ENCODE assay signal across 1 cellular context in the genomic region with DNA sequence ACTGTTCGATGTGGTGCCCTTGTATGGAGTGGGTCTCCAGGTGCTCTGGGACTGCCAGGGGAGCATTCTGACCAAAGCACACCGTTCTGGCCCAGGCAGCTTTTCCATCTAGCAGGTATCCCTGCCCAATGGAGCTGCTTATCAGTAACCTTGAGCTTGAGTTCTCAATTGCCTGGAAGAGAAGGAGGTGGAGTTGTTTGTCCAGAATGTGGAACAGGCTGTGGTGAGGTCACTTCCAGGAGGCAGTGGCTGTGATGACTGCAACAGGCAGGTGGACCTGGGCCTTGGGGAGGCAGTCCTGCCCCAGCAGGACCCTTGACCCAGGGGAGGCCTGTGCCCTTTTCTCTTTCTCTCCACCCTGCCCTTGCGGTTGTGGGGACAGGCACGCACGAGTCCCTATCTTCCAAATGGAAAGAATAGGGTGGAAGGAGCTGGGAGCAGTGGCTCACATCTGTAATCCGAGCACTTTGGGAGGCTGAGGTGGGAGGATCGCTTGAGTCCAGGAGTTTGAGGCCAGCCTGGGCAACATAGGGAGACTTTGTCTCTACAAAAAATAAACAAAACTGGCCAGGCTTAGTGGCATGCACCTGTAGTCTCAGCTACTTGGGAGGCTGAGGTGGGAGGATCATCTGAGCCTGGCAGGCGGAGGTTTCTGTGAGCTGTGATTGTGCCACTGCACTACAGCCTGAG.
TF ChIP-seq lines count a peak whose summit lies in the region.

No MANE protein-coding gene starts in this region.

TF ChIP-seq in HepG2, 621 proteins besides CTCF, POLR2A, EP300 and RAD21 (continued from another document and continues in another):
- TF ChIP-seq, protein P1, sequence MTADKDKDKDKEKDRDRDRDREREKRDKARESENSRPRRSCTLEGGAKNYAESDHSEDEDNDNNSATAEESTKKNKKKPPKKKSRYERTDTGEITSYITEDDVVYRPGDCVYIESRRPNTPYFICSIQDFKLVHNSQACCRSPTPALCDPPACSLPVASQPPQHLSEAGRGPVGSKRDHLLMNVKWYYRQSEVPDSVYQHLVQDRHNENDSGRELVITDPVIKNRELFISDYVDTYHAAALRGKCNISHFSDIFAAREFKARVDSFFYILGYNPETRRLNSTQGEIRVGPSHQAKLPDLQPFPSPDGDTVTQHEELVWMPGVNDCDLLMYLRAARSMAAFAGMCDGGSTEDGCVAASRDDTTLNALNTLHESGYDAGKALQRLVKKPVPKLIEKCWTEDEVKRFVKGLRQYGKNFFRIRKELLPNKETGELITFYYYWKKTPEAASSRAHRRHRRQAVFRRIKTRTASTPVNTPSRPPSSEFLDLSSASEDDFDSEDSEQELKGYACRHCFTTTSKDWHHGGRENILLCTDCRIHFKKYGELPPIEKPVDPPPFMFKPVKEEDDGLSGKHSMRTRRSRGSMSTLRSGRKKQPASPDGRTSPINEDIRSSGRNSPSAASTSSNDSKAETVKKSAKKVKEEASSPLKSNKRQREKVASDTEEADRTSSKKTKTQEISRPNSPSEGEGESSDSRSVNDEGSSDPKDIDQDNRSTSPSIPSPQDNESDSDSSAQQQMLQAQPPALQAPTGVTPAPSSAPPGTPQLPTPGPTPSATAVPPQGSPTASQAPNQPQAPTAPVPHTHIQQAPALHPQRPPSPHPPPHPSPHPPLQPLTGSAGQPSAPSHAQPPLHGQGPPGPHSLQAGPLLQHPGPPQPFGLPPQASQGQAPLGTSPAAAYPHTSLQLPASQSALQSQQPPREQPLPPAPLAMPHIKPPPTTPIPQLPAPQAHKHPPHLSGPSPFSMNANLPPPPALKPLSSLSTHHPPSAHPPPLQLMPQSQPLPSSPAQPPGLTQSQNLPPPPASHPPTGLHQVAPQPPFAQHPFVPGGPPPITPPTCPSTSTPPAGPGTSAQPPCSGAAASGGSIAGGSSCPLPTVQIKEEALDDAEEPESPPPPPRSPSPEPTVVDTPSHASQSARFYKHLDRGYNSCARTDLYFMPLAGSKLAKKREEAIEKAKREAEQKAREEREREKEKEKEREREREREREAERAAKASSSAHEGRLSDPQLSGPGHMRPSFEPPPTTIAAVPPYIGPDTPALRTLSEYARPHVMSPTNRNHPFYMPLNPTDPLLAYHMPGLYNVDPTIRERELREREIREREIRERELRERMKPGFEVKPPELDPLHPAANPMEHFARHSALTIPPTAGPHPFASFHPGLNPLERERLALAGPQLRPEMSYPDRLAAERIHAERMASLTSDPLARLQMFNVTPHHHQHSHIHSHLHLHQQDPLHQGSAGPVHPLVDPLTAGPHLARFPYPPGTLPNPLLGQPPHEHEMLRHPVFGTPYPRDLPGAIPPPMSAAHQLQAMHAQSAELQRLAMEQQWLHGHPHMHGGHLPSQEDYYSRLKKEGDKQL (CRISPR knock-in tag; IDR thresholded peaks at IDR 0.05; ENCODE audit: low read depth) = no peak
- TF ChIP-seq ZBTB7B (CRISPR knock-in tag; IDR thresholded peaks at IDR 0.05) (peak; percentile 47; the same call in 1 of the 2 replicates), HCFC1 (IDR thresholded peaks at IDR 0.05; ENCODE audit: low read depth, low read length) (no peak), ELF1 (CRISPR knock-in tag; IDR thresholded peaks at IDR 0.05) (no peak), MEF2D (CRISPR knock-in tag; IDR thresholded peaks at IDR 0.05) (no peak), STAT5B (CRISPR knock-in tag; IDR thresholded peaks at IDR 0.05) (no peak), FOXA3 (CRISPR knock-in tag; IDR thresholded peaks at IDR 0.05) (0 out of 2 replicates have a peak, but pooled peaks have one; percentile 10), SP5 (CRISPR knock-in tag; IDR thresholded peaks at IDR 0.05; ENCODE audit: borderline replicate concordance, low read depth) (0 out of 2 replicates have a peak, but pooled peaks have one; percentile 34), GABPA (IDR thresholded peaks at IDR 0.05; ENCODE audit: low read depth, low read length) (no peak), GABPA (CRISPR knock-in tag; IDR thresholded peaks at IDR 0.05; ENCODE audit: low read depth) (peak; percentile 58), TEAD3 (CRISPR knock-in tag; optimal IDR thresholded peaks at IDR 0.05; ENCODE audit: borderline replicate concordance) (peak; percentile 39), NR2F6 (IDR thresholded peaks at IDR 0.05) (0 out of 2 replicates have a peak, but pooled peaks have one; percentile 21), NR2F6 (CRISPR knock-in tag; IDR thresholded peaks at IDR 0.05) (peak; percentile 64), SALL1 (CRISPR knock-in tag; IDR thresholded peaks at IDR 0.05) (peak; percentile 56; the same call in 1 of the 2 replicates), HDAC2 (CRISPR knock-in tag; IDR thresholded peaks at IDR 0.05) (peak; percentile 45; the same call in 1 of the 2 replicates), ZBTB8A (CRISPR knock-in tag; IDR thresholded peaks at IDR 0.05; ENCODE audit: borderline replicate concordance, low read depth) (no peak), HNF1B (CRISPR knock-in tag; IDR thresholded peaks at IDR 0.05) (no peak), ATF6 (CRISPR knock-in tag; conservative IDR thresholded peaks at IDR 0.05) (no peak), HNF4A (CRISPR knock-in tag; IDR thresholded peaks at IDR 0.05) (peak; percentile 63; the same call in 1 of the 2 replicates), RXRB (CRISPR knock-in tag; IDR thresholded peaks at IDR 0.05; ENCODE audit: borderline replicate concordance) (peak; percentile 27; the same call in 1 of the 2 replicates), ZFYVE20 (CRISPR knock-in tag; IDR thresholded peaks at IDR 0.05; ENCODE audit: borderline replicate concordance, low read depth) (no peak), REPIN1 (CRISPR knock-in tag; IDR thresholded peaks at IDR 0.05; ENCODE audit: borderline replicate concordance, low read depth) (no peak), SAP130 (CRISPR knock-in tag; IDR thresholded peaks at IDR 0.05; ENCODE audit: low read depth) (peak; percentile 43), PRDM4 (CRISPR knock-in tag; IDR thresholded peaks at IDR 0.05; ENCODE audit: borderline replicate concordance) (no peak), ZNF780A (CRISPR knock-in tag; IDR thresholded peaks at IDR 0.05) (no peak), ZNF770 (CRISPR knock-in tag; IDR thresholded peaks at IDR 0.05) (peak; percentile 98), KDM5B (CRISPR knock-in tag; IDR thresholded peaks at IDR 0.05; ENCODE audit: borderline replicate concordance) (peak; percentile 30; the same call in 1 of the 2 replicates), TEAD2 (CRISPR knock-in tag; IDR thresholded peaks at IDR 0.05) (no peak)
- TF ChIP-seq, protein P2, sequence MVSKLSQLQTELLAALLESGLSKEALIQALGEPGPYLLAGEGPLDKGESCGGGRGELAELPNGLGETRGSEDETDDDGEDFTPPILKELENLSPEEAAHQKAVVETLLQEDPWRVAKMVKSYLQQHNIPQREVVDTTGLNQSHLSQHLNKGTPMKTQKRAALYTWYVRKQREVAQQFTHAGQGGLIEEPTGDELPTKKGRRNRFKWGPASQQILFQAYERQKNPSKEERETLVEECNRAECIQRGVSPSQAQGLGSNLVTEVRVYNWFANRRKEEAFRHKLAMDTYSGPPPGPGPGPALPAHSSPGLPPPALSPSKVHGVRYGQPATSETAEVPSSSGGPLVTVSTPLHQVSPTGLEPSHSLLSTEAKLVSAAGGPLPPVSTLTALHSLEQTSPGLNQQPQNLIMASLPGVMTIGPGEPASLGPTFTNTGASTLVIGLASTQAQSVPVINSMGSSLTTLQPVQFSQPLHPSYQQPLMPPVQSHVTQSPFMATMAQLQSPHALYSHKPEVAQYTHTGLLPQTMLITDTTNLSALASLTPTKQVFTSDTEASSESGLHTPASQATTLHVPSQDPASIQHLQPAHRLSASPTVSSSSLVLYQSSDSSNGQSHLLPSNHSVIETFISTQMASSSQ (IDR thresholded peaks at IDR 0.05; ENCODE audit: low read depth) = no peak
- TF ChIP-seq, protein P2 (CRISPR knock-in tag; IDR thresholded peaks at IDR 0.05; ENCODE audit: borderline replicate concordance) = peak; percentile 26; the same call in 1 of the 2 replicates
- TF ChIP-seq, protein P3, sequence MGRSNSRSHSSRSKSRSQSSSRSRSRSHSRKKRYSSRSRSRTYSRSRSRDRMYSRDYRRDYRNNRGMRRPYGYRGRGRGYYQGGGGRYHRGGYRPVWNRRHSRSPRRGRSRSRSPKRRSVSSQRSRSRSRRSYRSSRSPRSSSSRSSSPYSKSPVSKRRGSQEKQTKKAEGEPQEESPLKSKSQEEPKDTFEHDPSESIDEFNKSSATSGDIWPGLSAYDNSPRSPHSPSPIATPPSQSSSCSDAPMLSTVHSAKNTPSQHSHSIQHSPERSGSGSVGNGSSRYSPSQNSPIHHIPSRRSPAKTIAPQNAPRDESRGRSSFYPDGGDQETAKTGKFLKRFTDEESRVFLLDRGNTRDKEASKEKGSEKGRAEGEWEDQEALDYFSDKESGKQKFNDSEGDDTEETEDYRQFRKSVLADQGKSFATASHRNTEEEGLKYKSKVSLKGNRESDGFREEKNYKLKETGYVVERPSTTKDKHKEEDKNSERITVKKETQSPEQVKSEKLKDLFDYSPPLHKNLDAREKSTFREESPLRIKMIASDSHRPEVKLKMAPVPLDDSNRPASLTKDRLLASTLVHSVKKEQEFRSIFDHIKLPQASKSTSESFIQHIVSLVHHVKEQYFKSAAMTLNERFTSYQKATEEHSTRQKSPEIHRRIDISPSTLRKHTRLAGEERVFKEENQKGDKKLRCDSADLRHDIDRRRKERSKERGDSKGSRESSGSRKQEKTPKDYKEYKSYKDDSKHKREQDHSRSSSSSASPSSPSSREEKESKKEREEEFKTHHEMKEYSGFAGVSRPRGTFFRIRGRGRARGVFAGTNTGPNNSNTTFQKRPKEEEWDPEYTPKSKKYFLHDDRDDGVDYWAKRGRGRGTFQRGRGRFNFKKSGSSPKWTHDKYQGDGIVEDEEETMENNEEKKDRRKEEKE (IDR thresholded peaks at IDR 0.05) = no peak
